ENCODE assay signal across 26 cellular contexts in genomic region chr2:62443886-62444285, GRCh38.
DNase-seq lines count a peak whose midpoint lies in the region; ATAC-seq and TF ChIP-seq lines count a peak whose summit lies in the region.
"Had no signal": no experiment of that assay in that cellular context is flagged by ENCODE, and none has a peak within 500 bp of the region (broad histone marks: within the 10 kb centered on the region; RNA-seq: fewer than 3 reads in every experiment).

No MANE protein-coding gene starts in this region.

- peak; percentile 60 for ATAC-seq in WTC11
- no peak for ATAC-seq in HG03139 (IDR thresholded peaks at IDR 0.05; ENCODE audit: unreplicated experiment)
- ATAC-seq in activated T-cell treated with anti-CD3 and anti-CD28 coated beads, Interleukin-2, amount 50 U/mL, for 4 hours, result no peak
- no peak for ATAC-seq in GM18498 (IDR thresholded peaks at IDR 0.05; ENCODE audit: unreplicated experiment)
- ATAC-seq: activated naive CD8-positive, alpha-beta T cell treated with anti-CD3 and anti-CD28 coated beads, Interleukin-2, amount 50 U/mL, for 24 hours; body of pancreas; left colon; natural killer cell treated with Interleukin-12 subunit alpha and Interleukin-12 subunit beta and Interleukin-15 and Interleukin-18, amount 100 ng/mL, for 72 hours; right cardiac atrium; T-helper 17 cell had no signal

- TF ChIP-seq CTCF in LNCaP clone FGC (IDR thresholded peaks at IDR 0.05; ENCODE audit: control insufficient read depth, extremely low read depth, insufficient read depth) (0 out of 2 replicates have a peak, but pooled peaks have one; percentile 6), WTC11 (IDR thresholded peaks at IDR 0.05) (no peak)

- H3K4me3 ChIP-seq in LNCaP clone FGC (ENCODE audit: low read depth, low read length), result no peak overlapping the region
- H3K4me3 ChIP-seq: BLaER1, body of pancreas, ovary, SK-N-MC had no signal

- CTCF ChIA-PET in WTC11 (lab: Charles Lee), result interaction anchor here (0.6 to 2.5 kb wide), 10 partner anchors 9 to 601 kb away, joined by 3 to 16 read pairs (median 4); no protein-coding TSS in a partner anchor

- H3K27ac Mint-ChIP-seq in WTC11, result no peak overlapping the region
- H3K27ac Mint-ChIP-seq: activated CD4-positive, alpha-beta memory T cell treated with anti-CD3 and anti-CD28 coated beads for 36 hours; activated naive CD8-positive, alpha-beta T cell treated with anti-CD3 and anti-CD28 coated beads, Interleukin-2, amount 50 U/mL, for 24 hours; mesothelial cell of epicardium; natural killer cell treated with Interleukin-12 subunit alpha and Interleukin-12 subunit beta and Interleukin-15 and Interleukin-18, amount 100 ng/mL, for 72 hours; T-helper 17 cell had no signal

- H3K9me3 Mint-ChIP-seq in WTC11, result peaks cover 6% of the 10 kb centered on the region; the same call in 1 of the 2 replicates
- no peaks in the 10 kb centered on the region for H3K9me3 Mint-ChIP-seq in activated T-cell treated with anti-CD3 and anti-CD28 coated beads, Interleukin-2, amount 50 U/mL, for 4 hours
- H3K9me3 Mint-ChIP-seq: activated CD4-positive, alpha-beta memory T cell treated with anti-CD3 and anti-CD28 coated beads for 36 hours; activated naive CD8-positive, alpha-beta T cell treated with anti-CD3 and anti-CD28 coated beads, Interleukin-2, amount 50 U/mL, for 24 hours; natural killer cell treated with Interleukin-12 subunit alpha and Interleukin-12 subunit beta and Interleukin-15 and Interleukin-18, amount 100 ng/mL, for 72 hours had no signal

- no peaks in the 10 kb centered on the region for H3K4me1 Mint-ChIP-seq in WTC11
- H3K4me1 Mint-ChIP-seq in activated T-cell treated with anti-CD3 and anti-CD28 coated beads, Interleukin-2, amount 50 U/mL, for 4 hours (ENCODE audit: low read depth), result no peaks in the 10 kb centered on the region
- H3K4me1 Mint-ChIP-seq: activated naive CD8-positive, alpha-beta T cell treated with anti-CD3 and anti-CD28 coated beads, Interleukin-2, amount 50 U/mL, for 24 hours; mesothelial cell of epicardium; T-helper 17 cell had no signal

- no peaks in the 10 kb centered on the region for H3K27me3 Mint-ChIP-seq in WTC11 (ENCODE audit: low read depth)
- no peaks in the 10 kb centered on the region for H3K27me3 Mint-ChIP-seq in activated T-cell treated with anti-CD3 and anti-CD28 coated beads, Interleukin-2, amount 50 U/mL, for 4 hours (ENCODE audit: low read depth)
- H3K27me3 Mint-ChIP-seq: activated CD4-positive, alpha-beta memory T cell treated with anti-CD3 and anti-CD28 coated beads for 36 hours; activated naive CD8-positive, alpha-beta T cell treated with anti-CD3 and anti-CD28 coated beads, Interleukin-2, amount 50 U/mL, for 24 hours had no signal

- DNase-seq in EH (ENCODE audit: low read depth) (peak; percentile 13), LNCaP clone FGC (ENCODE audit: low read depth) (no peak), WTC11 (ENCODE audit: low spot score) (no peak), islet precursor cell (peak; percentile 49), NOMO-1 treated with dmso at 0.1 percent for 144 hours (lab: John Stamatoyannopoulos, UW; ENCODE audit: unreplicated experiment) (no peak)
- DNase-seq in activated T-cell treated with anti-CD3 and anti-CD28 coated beads, Interleukin-2, amount 50 U/mL, for 4 hours, result no peak
- DNase-seq: activated CD4-positive, alpha-beta memory T cell treated with anti-CD3 and anti-CD28 coated beads for 36 hours; activated gamma-delta T cell; activated naive CD8-positive, alpha-beta T cell treated with anti-CD3 and anti-CD28 coated beads, Interleukin-2, amount 50 U/mL, for 24 hours; body of pancreas; COR-L47; glutamatergic neuron; left colon; NCI-H1105; NCI-H2029; NCI-H226; NCI-H82; ovary; right cardiac atrium; T-helper 17 cell had no signal

- POLR2A ChIA-PET in WTC11 (lab: Charles Lee), result no interaction called here

- no peak overlapping the region for H3K4me3 Mint-ChIP-seq in WTC11
- no peak overlapping the region for H3K4me3 Mint-ChIP-seq in activated T-cell treated with anti-CD3 and anti-CD28 coated beads, Interleukin-2, amount 50 U/mL, for 4 hours
- H3K4me3 Mint-ChIP-seq: activated CD4-positive, alpha-beta memory T cell treated with anti-CD3 and anti-CD28 coated beads for 36 hours; activated naive CD8-positive, alpha-beta T cell treated with anti-CD3 and anti-CD28 coated beads, Interleukin-2, amount 50 U/mL, for 24 hours; mesothelial cell of epicardium; natural killer cell treated with Interleukin-12 subunit alpha and Interleukin-12 subunit beta and Interleukin-15 and Interleukin-18, amount 100 ng/mL, for 72 hours; T-helper 17 cell had no signal

- H3K36me3 Mint-ChIP-seq in WTC11, result no peaks in the 10 kb centered on the region
- H3K36me3 Mint-ChIP-seq in activated T-cell treated with anti-CD3 and anti-CD28 coated beads, Interleukin-2, amount 50 U/mL, for 4 hours (ENCODE audit: insufficient read depth), result no peaks in the 10 kb centered on the region
- H3K36me3 Mint-ChIP-seq: activated CD4-positive, alpha-beta memory T cell treated with anti-CD3 and anti-CD28 coated beads for 36 hours; mesothelial cell of epicardium; natural killer cell treated with Interleukin-12 subunit alpha and Interleukin-12 subunit beta and Interleukin-15 and Interleukin-18, amount 100 ng/mL, for 72 hours had no signal

TF ChIP-seq in WTC11, 78 proteins besides CTCF, POLR2A, EP300 and RAD21:
- TF ChIP-seq HMGA2 (CRISPR knock-in tag; IDR thresholded peaks at IDR 0.05) (no peak), NR2C2 (CRISPR knock-in tag; IDR thresholded peaks at IDR 0.05) (no peak), SMAD3 (CRISPR knock-in tag; IDR thresholded peaks at IDR 0.05; ENCODE audit: borderline replicate concordance) (no peak), NR1H2 (CRISPR knock-in tag; IDR thresholded peaks at IDR 0.05) (no peak), JUN (CRISPR knock-in tag; IDR thresholded peaks at IDR 0.05) (no peak)
- TF ChIP-seq, protein P1, sequence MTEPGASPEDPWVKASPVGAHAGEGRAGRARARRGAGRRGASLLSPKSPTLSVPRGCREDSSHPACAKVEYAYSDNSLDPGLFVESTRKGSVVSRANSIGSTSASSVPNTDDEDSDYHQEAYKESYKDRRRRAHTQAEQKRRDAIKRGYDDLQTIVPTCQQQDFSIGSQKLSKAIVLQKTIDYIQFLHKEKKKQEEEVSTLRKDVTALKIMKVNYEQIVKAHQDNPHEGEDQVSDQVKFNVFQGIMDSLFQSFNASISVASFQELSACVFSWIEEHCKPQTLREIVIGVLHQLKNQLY (CRISPR knock-in tag; IDR thresholded peaks at IDR 0.05), result no peak
TF ChIP-seq in WTC11: peak in this region for 0.

Comparison
In these comparisons a context has a peak if more than half of its experiments do, and no peak if none do; other contexts are left out.
1. DNase-seq: peak in EH (single experiment) and islet precursor cell (single experiment); none in LNCaP clone FGC (single experiment), WTC11 (single experiment), NOMO-1 treated with dmso at 0.1 percent for 144 hours (single experiment) and activated T-cell treated with anti-CD3 and anti-CD28 coated beads, Interleukin-2, amount 50 U/mL, for 4 hours (single experiment).